In genomic region chr7:44184221-44184873, GRCh38 we compare ENCODE assay signal across 11 cellular contexts. TPM values are rescaled to one million over a fixed set of nuclear protein-coding genes. Genes with fewer than 3 reads are reported as not detected.
DNase-seq lines count a peak whose midpoint lies in the region; ATAC-seq and TF ChIP-seq lines count a peak whose summit lies in the region.
"Had no signal": no experiment of that assay in that cellular context is flagged by ENCODE, and none has a peak within 500 bp of the region (broad histone marks: within the 10 kb centered on the region; RNA-seq: fewer than 3 reads in every experiment).

No MANE protein-coding gene starts in this region.

- H3K4me1 Mint-ChIP-seq in activated CD8-positive, alpha-beta T cell treated with anti-CD3 and anti-CD28 coated beads for 36 hours (ENCODE audit: low read depth): no peaks in the 10 kb centered on the region
- H3K4me1 Mint-ChIP-seq in activated CD4-positive, alpha-beta T cell treated with anti-CD3 and anti-CD28 coated beads, Interleukin-2, amount 10 ng/mL, durations not matched to agents 7 days and 5 days: no peaks in the 10 kb centered on the region
- H3K4me1 Mint-ChIP-seq: T-cell had no signal

- H3K79me2 ChIP-seq in osteoblast (ENCODE audit: insufficient read depth, low read length): no peaks in the 10 kb centered on the region

- no peak overlapping the region for H3K27ac Mint-ChIP-seq in activated CD8-positive, alpha-beta T cell treated with anti-CD3 and anti-CD28 coated beads for 36 hours
- no peak overlapping the region for H3K27ac Mint-ChIP-seq in activated CD4-positive, alpha-beta T cell treated with anti-CD3 and anti-CD28 coated beads, Interleukin-2, amount 10 ng/mL, durations not matched to agents 7 days and 5 days
- H3K27ac Mint-ChIP-seq: T-cell had no signal

- H3K4me1 ChIP-seq in osteoblast (ENCODE audit: insufficient read depth, low read length): peaks cover 12% of the 10 kb centered on the region
- H3K4me1 ChIP-seq: upper lobe of left lung had no signal

- no peaks in the 10 kb centered on the region for H4K20me1 ChIP-seq in osteoblast (ENCODE audit: insufficient read depth, low read length)

- no peaks in the 10 kb centered on the region for H3K36me3 Mint-ChIP-seq in activated CD8-positive, alpha-beta T cell treated with anti-CD3 and anti-CD28 coated beads for 36 hours (ENCODE audit: low read depth)
- H3K36me3 Mint-ChIP-seq in activated CD4-positive, alpha-beta T cell treated with anti-CD3 and anti-CD28 coated beads, Interleukin-2, amount 10 ng/mL, durations not matched to agents 7 days and 5 days (ENCODE audit: low read depth): no peaks in the 10 kb centered on the region
- H3K36me3 Mint-ChIP-seq: T-cell had no signal

- peak overlapping the region; percentile 38 for H3K4me2 ChIP-seq in osteoblast (ENCODE audit: insufficient read depth, low read length)

- H3K36me3 ChIP-seq in osteoblast (ENCODE audit: insufficient read depth, low read length): no peaks in the 10 kb centered on the region
- H3K36me3 ChIP-seq: upper lobe of left lung had no signal

- no peak overlapping the region for H3K27ac ChIP-seq in osteoblast (ENCODE audit: low read depth, low read length)
- H3K27ac ChIP-seq: upper lobe of left lung had no signal

- no peaks in the 10 kb centered on the region for H3K27me3 Mint-ChIP-seq in activated CD8-positive, alpha-beta T cell treated with anti-CD3 and anti-CD28 coated beads for 36 hours
- H3K27me3 Mint-ChIP-seq in activated CD4-positive, alpha-beta T cell treated with anti-CD3 and anti-CD28 coated beads, Interleukin-2, amount 10 ng/mL, durations not matched to agents 7 days and 5 days: no peaks in the 10 kb centered on the region

- peaks cover 7% of the 10 kb centered on the region for H3K9me3 Mint-ChIP-seq in activated CD8-positive, alpha-beta T cell treated with anti-CD3 and anti-CD28 coated beads for 36 hours
- H3K9me3 Mint-ChIP-seq in activated CD4-positive, alpha-beta T cell treated with anti-CD3 and anti-CD28 coated beads, Interleukin-2, amount 10 ng/mL, durations not matched to agents 7 days and 5 days: peaks cover 7% of the 10 kb centered on the region

- POLR2A ChIA-PET in activated CD8-positive, alpha-beta T cell treated with anti-CD3 and anti-CD28 coated beads for 36 hours (lab: Charles Lee): no interaction called here
- POLR2A ChIA-PET in activated CD4-positive, alpha-beta T cell treated with anti-CD3 and anti-CD28 coated beads, Interleukin-2, amount 10 ng/mL, durations not matched to agents 7 days and 5 days (lab: Charles Lee): no interaction called here

- TF ChIP-seq CTCF in epithelial cell of esophagus (IDR thresholded peaks at IDR 0.05; ENCODE audit: insufficient read depth, low read depth, low read length, missing control alignments): no peak
- no peak for TF ChIP-seq CTCF in osteoblast (IDR thresholded peaks at IDR 0.05; ENCODE audit: extremely low read depth, low read depth, low read length)
- no peak for TF ChIP-seq CTCF in activated CD8-positive, alpha-beta T cell treated with anti-CD3 and anti-CD28 coated beads for 36 hours (IDR thresholded peaks at IDR 0.05)

- peak; percentile 87 for DNase-seq in EH (ENCODE audit: low read depth)
- peak; percentile 95 for DNase-seq in NCI-H69 (lab: John Stamatoyannopoulos, UW)
- DNase-seq in epithelial cell of esophagus (ENCODE audit: low read depth): peak; percentile 95
- peak; percentile 93 for DNase-seq in osteoblast (ENCODE audit: insufficient read length, low spot score, missing footprints)
- DNase-seq in activated effector memory CD4-positive, alpha-beta T cell treated with anti-CD3 and anti-CD28 coated beads, Interleukin-2, amount 50 U/mL, for 16 hours: no peak
- DNase-seq in activated CD8-positive, alpha-beta T cell treated with anti-CD3 and anti-CD28 coated beads for 36 hours: no peak
- DNase-seq in activated CD4-positive, alpha-beta T cell treated with anti-CD3 and anti-CD28 coated beads, Interleukin-2, amount 10 ng/mL, durations not matched to agents 7 days and 5 days: no peak
- DNase-seq: activated gamma-delta T cell treated with Interleukin-2 at 50 U/mL for 16 hours, T-cell had no signal

- intact Hi-C loops in activated CD8-positive, alpha-beta T cell treated with anti-CD3 and anti-CD28 coated beads for 36 hours (cut with micrococcal nuclease): no loop called here

- peaks cover 8% of the 10 kb centered on the region for H3K9me3 ChIP-seq in osteoblast (ENCODE audit: low read depth, low read length)
- H3K9me3 ChIP-seq: upper lobe of left lung had no signal

- no peak overlapping the region for H3K4me3 Mint-ChIP-seq in activated CD8-positive, alpha-beta T cell treated with anti-CD3 and anti-CD28 coated beads for 36 hours
- H3K4me3 Mint-ChIP-seq in activated CD4-positive, alpha-beta T cell treated with anti-CD3 and anti-CD28 coated beads, Interleukin-2, amount 10 ng/mL, durations not matched to agents 7 days and 5 days: no peak overlapping the region
- H3K4me3 Mint-ChIP-seq: T-cell had no signal

- H2AFZ ChIP-seq in osteoblast (ENCODE audit: low read length): no peak overlapping the region

- ATAC-seq in activated CD8-positive, alpha-beta T cell treated with anti-CD3 and anti-CD28 coated beads for 36 hours: no peak
- no peak for ATAC-seq in HG03025 (IDR thresholded peaks at IDR 0.05; ENCODE audit: low FRiP score, unreplicated experiment)

- peaks cover 26% of the 10 kb centered on the region for H3K27me3 ChIP-seq in osteoblast (ENCODE audit: insufficient read depth, low read length)
- H3K27me3 ChIP-seq: upper lobe of left lung had no signal

- no peak overlapping the region for H3K4me3 ChIP-seq in epithelial cell of esophagus (ENCODE audit: low read length)
- H3K4me3 ChIP-seq in osteoblast (ENCODE audit: insufficient read depth, low read length): no peak overlapping the region
- H3K4me3 ChIP-seq: upper lobe of left lung had no signal

- CTCF ChIA-PET in activated CD8-positive, alpha-beta T cell treated with anti-CD3 and anti-CD28 coated beads for 36 hours (lab: Charles Lee): no interaction called here
- CTCF ChIA-PET in activated CD4-positive, alpha-beta T cell treated with anti-CD3 and anti-CD28 coated beads, Interleukin-2, amount 10 ng/mL, durations not matched to agents 7 days and 5 days (lab: Charles Lee): interaction anchor here (1.6 kb wide), 1 partner anchor 58 kb away, joined by 3 read pairs; no protein-coding TSS in a partner anchor

RNA-seq across cellular contexts. Expression of gene GCK, which starts 4.9 kb away (rescaled TPM):
- not detected in 2 replicates for total RNA-seq in osteoblast
- total RNA-seq in activated CD8-positive, alpha-beta T cell treated with anti-CD3 and anti-CD28 coated beads for 36 hours: 1 to 10 TPM; 2.1 to 2.6 TPM
- total RNA-seq in activated CD4-positive, alpha-beta T cell treated with anti-CD3 and anti-CD28 coated beads, Interleukin-2, amount 10 ng/mL, durations not matched to agents 7 days and 5 days: not detected

RNA-seq across cellular contexts. Expression of gene YKT6, which starts 16.4 kb away (rescaled TPM):
- 90.1 and 95.2 TPM in 2 replicates for total RNA-seq in osteoblast
- total RNA-seq in activated CD8-positive, alpha-beta T cell treated with anti-CD3 and anti-CD28 coated beads for 36 hours: 10 to 100 TPM; 49.3 to 50.9 TPM
- 10 to 100 TPM; 62.6 to 63.3 TPM for total RNA-seq in activated CD4-positive, alpha-beta T cell treated with anti-CD3 and anti-CD28 coated beads, Interleukin-2, amount 10 ng/mL, durations not matched to agents 7 days and 5 days

RNA-seq across cellular contexts. Expression of gene MYL7, which starts 43.2 kb away (rescaled TPM):
- not detected in 2 replicates for total RNA-seq in osteoblast
- total RNA-seq in activated CD8-positive, alpha-beta T cell treated with anti-CD3 and anti-CD28 coated beads for 36 hours: not detected
- total RNA-seq in activated CD4-positive, alpha-beta T cell treated with anti-CD3 and anti-CD28 coated beads, Interleukin-2, amount 10 ng/mL, durations not matched to agents 7 days and 5 days: not detected
- total RNA-seq: T-cell, upper lobe of left lung had no signal

Comparison
In these comparisons a context has a peak if more than half of its experiments do, and no peak if none do; other contexts are left out.
1. DNase-seq: peak in EH (single experiment), NCI-H69 (single experiment), epithelial cell of esophagus (single experiment) and osteoblast (single experiment); none in activated effector memory CD4-positive, alpha-beta T cell treated with anti-CD3 and anti-CD28 coated beads, Interleukin-2, amount 50 U/mL, for 16 hours (single experiment), activated CD8-positive, alpha-beta T cell treated with anti-CD3 and anti-CD28 coated beads for 36 hours (single experiment) and activated CD4-positive, alpha-beta T cell treated with anti-CD3 and anti-CD28 coated beads, Interleukin-2, amount 10 ng/mL, durations not matched to agents 7 days and 5 days (single experiment).